Comparison of ENCODE assay signal across 1 cellular context in the genomic region with DNA sequence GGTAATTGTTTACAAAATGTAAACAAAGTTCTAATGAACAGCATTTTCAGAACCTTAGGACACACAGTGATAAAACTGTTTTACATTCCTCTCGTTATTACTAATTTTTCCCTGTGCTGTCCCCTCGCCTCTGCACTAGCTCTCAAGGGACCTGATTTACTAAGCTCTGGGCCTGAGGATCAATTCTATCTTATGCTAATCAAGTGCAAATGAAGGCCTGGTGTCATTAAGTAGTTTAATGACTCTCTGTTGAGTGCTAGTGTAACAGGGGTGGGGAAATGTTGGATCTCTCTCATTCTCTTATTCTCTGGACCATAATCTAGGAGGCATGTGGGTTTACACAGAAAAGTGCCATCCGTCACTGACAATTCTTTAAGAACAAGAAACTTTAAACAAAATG.
TF ChIP-seq lines count a peak whose summit lies in the region.

No MANE protein-coding gene starts in this region.

TF ChIP-seq in GM23338, 12 proteins besides CTCF, POLR2A, EP300 and RAD21:
- TF ChIP-seq, protein P1, sequence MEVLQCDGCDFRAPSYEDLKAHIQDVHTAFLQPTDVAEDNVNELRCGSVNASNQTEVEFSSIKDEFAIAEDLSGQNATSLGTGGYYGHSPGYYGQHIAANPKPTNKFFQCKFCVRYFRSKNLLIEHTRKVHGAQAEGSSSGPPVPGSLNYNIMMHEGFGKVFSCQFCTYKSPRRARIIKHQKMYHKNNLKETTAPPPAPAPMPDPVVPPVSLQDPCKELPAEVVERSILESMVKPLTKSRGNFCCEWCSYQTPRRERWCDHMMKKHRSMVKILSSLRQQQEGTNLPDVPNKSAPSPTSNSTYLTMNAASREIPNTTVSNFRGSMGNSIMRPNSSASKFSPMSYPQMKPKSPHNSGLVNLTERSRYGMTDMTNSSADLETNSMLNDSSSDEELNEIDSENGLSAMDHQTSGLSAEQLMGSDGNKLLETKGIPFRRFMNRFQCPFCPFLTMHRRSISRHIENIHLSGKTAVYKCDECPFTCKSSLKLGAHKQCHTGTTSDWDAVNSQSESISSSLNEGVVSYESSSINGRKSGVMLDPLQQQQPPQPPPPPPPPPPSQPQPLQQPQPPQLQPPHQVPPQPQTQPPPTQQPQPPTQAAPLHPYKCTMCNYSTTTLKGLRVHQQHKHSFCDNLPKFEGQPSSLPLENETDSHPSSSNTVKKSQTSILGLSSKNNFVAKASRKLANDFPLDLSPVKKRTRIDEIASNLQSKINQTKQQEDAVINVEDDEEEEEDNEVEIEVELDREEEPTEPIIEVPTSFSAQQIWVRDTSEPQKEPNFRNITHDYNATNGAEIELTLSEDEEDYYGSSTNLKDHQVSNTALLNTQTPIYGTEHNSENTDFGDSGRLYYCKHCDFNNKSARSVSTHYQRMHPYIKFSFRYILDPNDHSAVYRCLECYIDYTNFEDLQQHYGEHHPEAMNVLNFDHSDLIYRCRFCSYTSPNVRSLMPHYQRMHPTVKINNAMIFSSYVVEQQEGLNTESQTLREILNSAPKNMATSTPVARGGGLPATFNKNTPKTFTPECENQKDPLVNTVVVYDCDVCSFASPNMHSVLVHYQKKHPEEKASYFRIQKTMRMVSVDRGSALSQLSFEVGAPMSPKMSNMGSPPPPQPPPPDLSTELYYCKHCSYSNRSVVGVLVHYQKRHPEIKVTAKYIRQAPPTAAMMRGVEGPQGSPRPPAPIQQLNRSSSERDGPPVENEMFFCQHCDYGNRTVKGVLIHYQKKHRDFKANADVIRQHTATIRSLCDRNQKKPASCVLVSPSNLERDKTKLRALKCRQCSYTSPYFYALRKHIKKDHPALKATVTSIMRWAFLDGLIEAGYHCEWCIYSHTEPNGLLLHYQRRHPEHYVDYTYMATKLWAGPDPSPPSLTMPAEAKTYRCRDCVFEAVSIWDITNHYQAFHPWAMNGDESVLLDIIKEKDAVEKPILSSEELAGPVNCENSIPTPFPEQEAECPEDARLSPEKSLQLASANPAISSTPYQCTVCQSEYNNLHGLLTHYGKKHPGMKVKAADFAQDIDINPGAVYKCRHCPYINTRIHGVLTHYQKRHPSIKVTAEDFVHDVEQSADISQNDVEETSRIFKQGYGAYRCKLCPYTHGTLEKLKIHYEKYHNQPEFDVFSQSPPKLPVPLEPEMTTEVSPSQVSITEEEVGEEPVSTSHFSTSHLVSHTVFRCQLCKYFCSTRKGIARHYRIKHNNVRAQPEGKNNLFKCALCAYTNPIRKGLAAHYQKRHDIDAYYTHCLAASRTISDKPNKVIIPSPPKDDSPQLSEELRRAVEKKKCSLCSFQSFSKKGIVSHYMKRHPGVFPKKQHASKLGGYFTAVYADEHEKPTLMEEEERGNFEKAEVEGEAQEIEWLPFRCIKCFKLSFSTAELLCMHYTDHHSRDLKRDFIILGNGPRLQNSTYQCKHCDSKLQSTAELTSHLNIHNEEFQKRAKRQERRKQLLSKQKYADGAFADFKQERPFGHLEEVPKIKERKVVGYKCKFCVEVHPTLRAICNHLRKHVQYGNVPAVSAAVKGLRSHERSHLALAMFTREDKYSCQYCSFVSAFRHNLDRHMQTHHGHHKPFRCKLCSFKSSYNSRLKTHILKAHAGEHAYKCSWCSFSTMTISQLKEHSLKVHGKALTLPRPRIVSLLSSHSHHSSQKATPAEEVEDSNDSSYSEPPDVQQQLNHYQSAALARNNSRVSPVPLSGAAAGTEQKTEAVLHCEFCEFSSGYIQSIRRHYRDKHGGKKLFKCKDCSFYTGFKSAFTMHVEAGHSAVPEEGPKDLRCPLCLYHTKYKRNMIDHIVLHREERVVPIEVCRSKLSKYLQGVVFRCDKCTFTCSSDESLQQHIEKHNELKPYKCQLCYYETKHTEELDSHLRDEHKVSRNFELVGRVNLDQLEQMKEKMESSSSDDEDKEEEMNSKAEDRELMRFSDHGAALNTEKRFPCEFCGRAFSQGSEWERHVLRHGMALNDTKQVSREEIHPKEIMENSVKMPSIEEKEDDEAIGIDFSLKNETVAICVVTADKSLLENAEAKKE (CRISPR knock-in tag; IDR thresholded peaks at IDR 0.05) = no peak
- TF ChIP-seq EZH2phosphoT487 (IDR thresholded peaks at IDR 0.05; ENCODE audit: unreplicated experiment) = no peak
- no peak for TF ChIP-seq NANOG (IDR thresholded peaks at IDR 0.05; ENCODE audit: borderline replicate concordance)
- TF ChIP-seq CREB1 (CRISPR knock-in tag; IDR thresholded peaks at IDR 0.05; ENCODE audit: low read depth) = no peak
- no peak for TF ChIP-seq ZNF114 (CRISPR knock-in tag; IDR thresholded peaks at IDR 0.05)
- TF ChIP-seq ETS1 (IDR thresholded peaks at IDR 0.05) = no peak
- TF ChIP-seq JUNB (IDR thresholded peaks at IDR 0.05; ENCODE audit: unreplicated experiment) = no peak
- no peak for TF ChIP-seq STAT1 (IDR thresholded peaks at IDR 0.05; ENCODE audit: unreplicated experiment)
- no peak for TF ChIP-seq EZH2 (IDR thresholded peaks at IDR 0.05; ENCODE audit: low read depth, unreplicated experiment)
- no peak for TF ChIP-seq REST (IDR thresholded peaks at IDR 0.05; ENCODE audit: unreplicated experiment)
- no peak for TF ChIP-seq POLR2AphosphoS5 (IDR thresholded peaks at IDR 0.05; ENCODE audit: low read depth)
- TF ChIP-seq ZNF331 (CRISPR knock-in tag; IDR thresholded peaks at IDR 0.05; ENCODE audit: low read depth) = no peak
